Comparison of ENCODE assay signal across 1 cellular context in genomic region chr2:163593941-163594340, GRCh38.
TF ChIP-seq lines count a peak whose summit lies in the region.

No MANE protein-coding gene starts in this region.

TF ChIP-seq in neural cell, 6 proteins besides CTCF, POLR2A, EP300 and RAD21 (continued from another document):
- TF ChIP-seq TAF1 (IDR thresholded peaks at IDR 0.05; ENCODE audit: low read depth) (no peak), REST (IDR thresholded peaks at IDR 0.05; ENCODE audit: borderline replicate concordance) (no peak), MXI1 (conservative IDR thresholded peaks at IDR 0.05; ENCODE audit: poor library complexity, severe bottlenecking) (no peak), EZH2 (IDR thresholded peaks at IDR 0.05; ENCODE audit: borderline replicate concordance, insufficient read depth, low read length, poor library complexity, severe bottlenecking) (no peak), POLR2AphosphoS5 (IDR thresholded peaks at IDR 0.05) (no peak)
TF ChIP-seq in neural cell: peak in this region for 0.
